In genomic region chr22:20116951-20117645, GRCh38 we compare ENCODE assay signal across 8 cellular contexts. TPM values are rescaled to one million over a fixed set of nuclear protein-coding genes. Genes with fewer than 3 reads are reported as not detected.
DNase-seq lines count a peak whose midpoint lies in the region; ATAC-seq and FAIRE-seq lines count a peak whose summit lies in the region.

TSS of gene TRMT2A (minus strand) at chr22:20117226. CDS start at chr22:20116906, 320 bp downstream.

- ATAC-seq in GM21786 (IDR thresholded peaks at IDR 0.05; ENCODE audit: unreplicated experiment): peak; percentile 71
- peak; percentile 93 for ATAC-seq in naive thymus-derived CD4-positive, alpha-beta T cell
- peak; percentile 80 to 87 for ATAC-seq in stimulated activated naive B cell treated with anti-CD40 and anti-IgM and Interleukin-4, amounts not matched to agents 10 μg/mL and 1 μg/mL and 100 μg/mL, for 72 hours (replicated peaks)

- peaks cover 0 to 19% (median 0%) of the 10 kb centered on the region in 5 donors for H3K36me3 Mint-ChIP-seq in naive thymus-derived CD4-positive, alpha-beta T cell
- H3K36me3 Mint-ChIP-seq in stimulated activated naive B cell treated with anti-CD40 and anti-IgM and Interleukin-4, amounts not matched to agents 10 μg/mL and 1 μg/mL and 100 μg/mL, for 72 hours: peaks cover 48 to 50% of the 10 kb centered on the region in 2 donors

- H3K27me3 ChIP-seq in Karpas-422 (ENCODE audit: low read length): no peaks in the 10 kb centered on the region
- no peaks in the 10 kb centered on the region for H3K27me3 ChIP-seq in naive thymus-derived CD4-positive, alpha-beta T cell (ENCODE audit: control insufficient read depth in 2 of 2, insufficient read depth in 2 of 2, low read length in 2 of 2)

- peaks cover 38% of the 10 kb centered on the region for H3K4me1 ChIP-seq in Karpas-422 (ENCODE audit: low read length)
- peaks cover 23 to 24% of the 10 kb centered on the region in 2 donors for H3K4me1 ChIP-seq in naive thymus-derived CD4-positive, alpha-beta T cell (ENCODE audit: control insufficient read depth in 2 of 2, insufficient read depth in 2 of 2, low read length in 2 of 2)

- H3K4me1 Mint-ChIP-seq in naive thymus-derived CD4-positive, alpha-beta T cell: peaks cover 20 to 48% (median 39%) of the 10 kb centered on the region in 7 donors
- peaks cover 36 to 78% of the 10 kb centered on the region in 2 donors for H3K4me1 Mint-ChIP-seq in stimulated activated naive B cell treated with anti-CD40 and anti-IgM and Interleukin-4, amounts not matched to agents 10 μg/mL and 1 μg/mL and 100 μg/mL, for 72 hours

- H3K27ac ChIP-seq in Karpas-422 (ENCODE audit: low read length): peak within 1 kb of the TSS; percentile 81
- peak within 1 kb of the TSS; percentile 96 for H3K27ac ChIP-seq in naive thymus-derived CD4-positive, alpha-beta T cell (ENCODE audit: low read depth, low read length)

- H3K9me3 ChIP-seq in Karpas-422 (ENCODE audit: low read length): no peaks in the 10 kb centered on the region
- H3K9me3 ChIP-seq in naive thymus-derived CD4-positive, alpha-beta T cell (ENCODE audit: control insufficient read depth in 2 of 3, low read length in 3 of 3): no peaks in the 10 kb centered on the region

- CTCF ChIA-PET in naive thymus-derived CD4-positive, alpha-beta T cell (lab: Charles Lee): interaction anchor here (1.1 kb wide), 1 partner anchor 13 kb away, joined by 3 read pairs; no protein-coding TSS in a partner anchor

- H3K27me3 Mint-ChIP-seq in naive thymus-derived CD4-positive, alpha-beta T cell: peaks cover 0 to 2% (median 0%) of the 10 kb centered on the region in 5 donors
- H3K27me3 Mint-ChIP-seq in stimulated activated naive B cell treated with anti-CD40 and anti-IgM and Interleukin-4, amounts not matched to agents 10 μg/mL and 1 μg/mL and 100 μg/mL, for 72 hours: no peaks in the 10 kb centered on the region

- peak within 1 kb of the TSS; percentile 100 for H3K9ac ChIP-seq in Karpas-422 (ENCODE audit: low read length)

- H3K79me2 ChIP-seq in Karpas-422 (ENCODE audit: low read length): peaks cover 75% of the 10 kb centered on the region

- peak within 1 kb of the TSS; percentile 72 to 98 (median 90) for H3K4me3 Mint-ChIP-seq in naive thymus-derived CD4-positive, alpha-beta T cell
- H3K4me3 Mint-ChIP-seq in stimulated activated naive B cell treated with anti-CD40 and anti-IgM and Interleukin-4, amounts not matched to agents 10 μg/mL and 1 μg/mL and 100 μg/mL, for 72 hours: peak within 1 kb of the TSS; percentile 86 to 93

- H4K20me1 ChIP-seq in Karpas-422 (ENCODE audit: insufficient read depth, low read depth, low read length): peaks cover 28% of the 10 kb centered on the region

- peak within 1 kb of the TSS; percentile 94 for H3K4me3 ChIP-seq in Karpas-422 (ENCODE audit: low read length)
- peak within 1 kb of the TSS; percentile 96 for H3K4me3 ChIP-seq in naive thymus-derived CD4-positive, alpha-beta T cell (ENCODE audit: low read length)

- intact Hi-C loops in naive thymus-derived CD4-positive, alpha-beta T cell (cut with micrococcal nuclease): loop anchor here (1.0 to 10.0 kb wide), 18 partner anchors 14 to 972 kb away; partner anchors contain the start of genes DGCR8 (in 2 of the 2), MED15 (in 2 of the 2), ZDHHC8 (in 2 of the 2) and ARVCF (in 1 of the 2)

- peak within 1 kb of the TSS; percentile 94 for H3K4me2 ChIP-seq in Karpas-422 (ENCODE audit: low read depth, low read length, poor library complexity, severe bottlenecking)

- H3K36me3 ChIP-seq in Karpas-422 (ENCODE audit: insufficient read depth, low read length): peaks cover 36% of the 10 kb centered on the region
- H3K36me3 ChIP-seq in naive thymus-derived CD4-positive, alpha-beta T cell (ENCODE audit: control insufficient read depth in 2 of 3, insufficient read depth in 3 of 3, low read length in 3 of 3): peaks cover 12 to 68% (median 17%) of the 10 kb centered on the region in 3 experiments

- H3K9me2 ChIP-seq in Karpas-422 (replicated peaks; ENCODE audit: insufficient read depth, low read length): no peaks in the 10 kb centered on the region

- POLR2A ChIA-PET in naive thymus-derived CD4-positive, alpha-beta T cell (lab: Charles Lee): interaction anchor here (0.6 to 4.2 kb wide), 8 partner anchors 10 to 638 kb away, joined by 3 to 29 read pairs (median 5); partner anchors contain the start of genes CDC45, COMT, TANGO2 and TXNRD2

- no peaks in the 10 kb centered on the region for H3K9me3 Mint-ChIP-seq in naive thymus-derived CD4-positive, alpha-beta T cell
- no peaks in the 10 kb centered on the region for H3K9me3 Mint-ChIP-seq in stimulated activated naive B cell treated with anti-CD40 and anti-IgM and Interleukin-4, amounts not matched to agents 10 μg/mL and 1 μg/mL and 100 μg/mL, for 72 hours

- DNase-seq in DMS79 treated with DMSO at 0.1 percent for 48 hours (lab: John Stamatoyannopoulos, UW): peak; percentile 73
- peak; percentile 99 for DNase-seq in Karpas-422
- DNase-seq in RCC 7860 (ENCODE audit: low spot score): peak; percentile 91
- DNase-seq in activated T-helper 1 cell treated with Interleukin-2 at 50 U/mL for 16 hours (ENCODE audit: low read depth): peak; percentile 94
- DNase-seq in fibroblast of gingiva (ENCODE audit: low read depth): peak; percentile 99
- DNase-seq in naive thymus-derived CD4-positive, alpha-beta T cell: peak; percentile 93 to 98 (median 97)
- DNase-seq in stimulated activated naive B cell treated with anti-CD40 and anti-IgM and Interleukin-4, amounts not matched to agents 10 μg/mL and 1 μg/mL and 100 μg/mL, for 72 hours: peak; percentile 98

- H3K27ac Mint-ChIP-seq in naive thymus-derived CD4-positive, alpha-beta T cell: peak within 1 kb of the TSS; percentile 80 to 97 (median 95)
- H3K27ac Mint-ChIP-seq in stimulated activated naive B cell treated with anti-CD40 and anti-IgM and Interleukin-4, amounts not matched to agents 10 μg/mL and 1 μg/mL and 100 μg/mL, for 72 hours: peak within 1 kb of the TSS; percentile 97

- H2AFZ ChIP-seq in Karpas-422 (ENCODE audit: low read length): no peak within 1 kb of the TSS

- FAIRE-seq in RCC 7860 (lab: Jason Lieb, UNC): no peak

RNA-seq across cellular contexts. Expression of gene TRMT2A, which starts in this region (rescaled TPM):
- 54.8 and 130 TPM in 2 replicates for total RNA-seq in Karpas-422 (2014; rRNA removed; shearing (Covaris generic); ENCODE audit: low replicate concordance)
- 100 to 1,000 TPM in 2 of 5 experiments, 10 to 100 TPM in 3; 92.0 to 134 (median 95.8) TPM for total RNA-seq in naive thymus-derived CD4-positive, alpha-beta T cell
- polyA plus RNA-seq in naive thymus-derived CD4-positive, alpha-beta T cell: 10 to 100 TPM; 30.0 to 44.5 TPM

Comparison
In these comparisons a context has a peak if more than half of its experiments do, and no peak if none do; other contexts are left out.
1. Peak in every context shown above with its lines: DNase-seq, ATAC-seq, H3K4me3 ChIP-seq and H3K27ac ChIP-seq.